Comparison of ENCODE assay signal across 1 cellular context in the genomic region with DNA sequence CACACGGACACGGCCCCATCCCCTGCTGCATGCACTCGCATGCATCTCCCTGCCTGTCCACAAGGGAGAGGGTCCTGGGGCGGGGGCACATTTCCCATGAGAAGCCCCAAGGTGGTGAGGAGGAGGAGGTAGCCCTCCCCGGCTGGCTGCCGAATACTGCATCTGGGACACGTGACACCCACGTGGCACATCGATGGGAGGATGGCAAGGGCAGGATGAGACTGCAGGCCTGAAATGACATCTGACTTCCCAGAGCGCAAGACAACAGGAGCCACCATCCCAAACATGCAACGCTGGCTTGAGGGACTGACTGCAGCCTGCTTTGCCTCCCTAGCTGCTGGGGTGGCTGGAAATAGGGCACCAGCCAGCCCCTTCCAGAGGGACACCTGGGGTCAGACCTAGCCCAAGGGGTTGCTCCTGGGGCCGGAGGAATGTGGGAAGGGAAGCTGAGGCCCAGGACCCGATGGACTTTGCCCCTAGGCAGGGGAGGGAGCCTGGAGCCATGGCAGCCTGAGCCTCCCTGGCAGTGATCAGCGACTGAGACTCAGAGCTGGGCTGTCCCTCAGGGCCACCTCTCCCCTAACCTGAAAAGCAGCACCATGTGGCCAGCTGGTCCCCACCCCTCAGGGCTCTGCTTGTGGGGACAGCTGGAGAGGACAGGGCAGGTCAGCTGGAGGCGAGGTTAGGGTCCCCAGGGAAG.
A peak's percentile ranks its signal among the peaks of the same experiment; 100 is the strongest.
TF ChIP-seq lines count a peak whose summit lies in the region.

No MANE protein-coding gene starts in this region.

TF ChIP-seq in HepG2, 621 proteins besides CTCF, POLR2A, EP300 and RAD21:
- TF ChIP-seq, protein P1, sequence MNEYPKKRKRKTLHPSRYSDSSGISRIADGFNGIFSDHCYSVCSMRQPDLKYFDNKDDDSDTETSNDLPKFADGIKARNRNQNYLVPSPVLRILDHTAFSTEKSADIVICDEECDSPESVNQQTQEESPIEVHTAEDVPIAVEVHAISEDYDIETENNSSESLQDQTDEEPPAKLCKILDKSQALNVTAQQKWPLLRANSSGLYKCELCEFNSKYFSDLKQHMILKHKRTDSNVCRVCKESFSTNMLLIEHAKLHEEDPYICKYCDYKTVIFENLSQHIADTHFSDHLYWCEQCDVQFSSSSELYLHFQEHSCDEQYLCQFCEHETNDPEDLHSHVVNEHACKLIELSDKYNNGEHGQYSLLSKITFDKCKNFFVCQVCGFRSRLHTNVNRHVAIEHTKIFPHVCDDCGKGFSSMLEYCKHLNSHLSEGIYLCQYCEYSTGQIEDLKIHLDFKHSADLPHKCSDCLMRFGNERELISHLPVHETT (CRISPR knock-in tag; conservative IDR thresholded peaks at IDR 0.05), result no peak
- TF ChIP-seq ZNF878 (CRISPR knock-in tag; IDR thresholded peaks at IDR 0.05) (no peak), PATZ1 (CRISPR knock-in tag; IDR thresholded peaks at IDR 0.05) (peak; percentile 40; the same call in 1 of the 2 replicates), FOXK1 (CRISPR knock-in tag; IDR thresholded peaks at IDR 0.05; ENCODE audit: borderline replicate concordance, low read depth) (no peak), RBM22 (optimal IDR thresholded peaks at IDR 0.05; ENCODE audit: low read length) (peak; percentile 67), MYC (CRISPR knock-in tag; IDR thresholded peaks at IDR 0.05; ENCODE audit: borderline replicate concordance) (no peak), STAG1 (CRISPR knock-in tag; IDR thresholded peaks at IDR 0.05) (no peak), POGZ (CRISPR knock-in tag; IDR thresholded peaks at IDR 0.05) (no peak), KDM2A (CRISPR knock-in tag; IDR thresholded peaks at IDR 0.05; ENCODE audit: borderline replicate concordance, low read depth) (peak; percentile 35; the same call in 1 of the 2 replicates), HNF4G (IDR thresholded peaks at IDR 0.05; ENCODE audit: borderline replicate concordance, low read depth, low read length) (peak; percentile 44; the same call in 1 of the 2 replicates), HNF4G (CRISPR knock-in tag; IDR thresholded peaks at IDR 0.05; ENCODE audit: borderline replicate concordance, low read depth) (no peak), ZFP91 (CRISPR knock-in tag; IDR thresholded peaks at IDR 0.05; ENCODE audit: borderline replicate concordance) (peak; percentile 40; the same call in 1 of the 2 replicates), ZNF17 (CRISPR knock-in tag; IDR thresholded peaks at IDR 0.05) (no peak), ZBTB39 (CRISPR knock-in tag; IDR thresholded peaks at IDR 0.05) (no peak), LRRFIP1 (CRISPR knock-in tag; conservative IDR thresholded peaks at IDR 0.05) (no peak), AGO2 (optimal IDR thresholded peaks at IDR 0.05; ENCODE audit: low read depth, low read length) (peak; percentile 92), HNF4A (CRISPR knock-in tag; IDR thresholded peaks at IDR 0.05) (peak; percentile 58), PAWR (CRISPR knock-in tag; IDR thresholded peaks at IDR 0.05; ENCODE audit: borderline replicate concordance) (no peak), MEF2D (CRISPR knock-in tag; IDR thresholded peaks at IDR 0.05) (no peak)
- TF ChIP-seq, protein P2, sequence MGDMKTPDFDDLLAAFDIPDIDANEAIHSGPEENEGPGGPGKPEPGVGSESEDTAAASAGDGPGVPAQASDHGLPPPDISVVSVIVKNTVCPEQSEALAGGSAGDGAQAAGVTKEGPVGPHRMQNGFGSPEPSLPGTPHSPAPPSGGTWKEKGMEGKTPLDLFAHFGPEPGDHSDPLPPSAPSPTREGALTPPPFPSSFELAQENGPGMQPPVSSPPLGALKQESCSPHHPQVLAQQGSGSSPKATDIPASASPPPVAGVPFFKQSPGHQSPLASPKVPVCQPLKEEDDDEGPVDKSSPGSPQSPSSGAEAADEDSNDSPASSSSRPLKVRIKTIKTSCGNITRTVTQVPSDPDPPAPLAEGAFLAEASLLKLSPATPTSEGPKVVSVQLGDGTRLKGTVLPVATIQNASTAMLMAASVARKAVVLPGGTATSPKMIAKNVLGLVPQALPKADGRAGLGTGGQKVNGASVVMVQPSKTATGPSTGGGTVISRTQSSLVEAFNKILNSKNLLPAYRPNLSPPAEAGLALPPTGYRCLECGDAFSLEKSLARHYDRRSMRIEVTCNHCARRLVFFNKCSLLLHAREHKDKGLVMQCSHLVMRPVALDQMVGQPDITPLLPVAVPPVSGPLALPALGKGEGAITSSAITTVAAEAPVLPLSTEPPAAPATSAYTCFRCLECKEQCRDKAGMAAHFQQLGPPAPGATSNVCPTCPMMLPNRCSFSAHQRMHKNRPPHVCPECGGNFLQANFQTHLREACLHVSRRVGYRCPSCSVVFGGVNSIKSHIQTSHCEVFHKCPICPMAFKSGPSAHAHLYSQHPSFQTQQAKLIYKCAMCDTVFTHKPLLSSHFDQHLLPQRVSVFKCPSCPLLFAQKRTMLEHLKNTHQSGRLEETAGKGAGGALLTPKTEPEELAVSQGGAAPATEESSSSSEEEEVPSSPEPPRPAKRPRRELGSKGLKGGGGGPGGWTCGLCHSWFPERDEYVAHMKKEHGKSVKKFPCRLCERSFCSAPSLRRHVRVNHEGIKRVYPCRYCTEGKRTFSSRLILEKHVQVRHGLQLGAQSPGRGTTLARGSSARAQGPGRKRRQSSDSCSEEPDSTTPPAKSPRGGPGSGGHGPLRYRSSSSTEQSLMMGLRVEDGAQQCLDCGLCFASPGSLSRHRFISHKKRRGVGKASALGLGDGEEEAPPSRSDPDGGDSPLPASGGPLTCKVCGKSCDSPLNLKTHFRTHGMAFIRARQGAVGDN (CRISPR knock-in tag; IDR thresholded peaks at IDR 0.05), result peak; percentile 27; the same call in 1 of the 2 replicates
TF ChIP-seq in HepG2: peak in this region for 8.
